In genomic region chr15:92079647-92080255, GRCh38 we compare ENCODE assay signal across 21 cellular contexts.
A peak's percentile ranks its signal among the peaks of the same experiment; 100 is the strongest.
DNase-seq lines count a peak whose midpoint lies in the region; ATAC-seq, FAIRE-seq and TF ChIP-seq lines count a peak whose summit lies in the region.
"Had no signal": no experiment of that assay in that cellular context is flagged by ENCODE, and none has a peak within 500 bp of the region (broad histone marks: within the 10 kb centered on the region; RNA-seq: fewer than 3 reads in every experiment).

No MANE protein-coding gene starts in this region.

- H3K9ac ChIP-seq in HepG2 (ENCODE audit: insufficient read depth, low read depth, low read length): no peak overlapping the region
- H3K9ac ChIP-seq: BLaER1 treated with 17β-estradiol and CSF1 and Interleukin-3, amounts not matched to agents 10 nM and 100 nM; KMS-11 had no signal

- H3K4me3 ChIP-seq in HepG2 (replicated peaks in 1 of 3; ENCODE audit: insufficient read depth in 1 of 3, low read depth in 2 of 3, low read length in 3 of 3): no peak overlapping the region
- H3K4me3 ChIP-seq in right lobe of liver: no peak overlapping the region
- no peak overlapping the region for H3K4me3 ChIP-seq in dorsolateral prefrontal cortex
- H3K4me3 ChIP-seq: BLaER1 treated with 17β-estradiol and CSF1 and Interleukin-3, amounts not matched to agents 10 nM and 100 nM; GM23338 had no signal

- FAIRE-seq in HepG2 (lab: Jason Lieb, UNC): no peak
- FAIRE-seq: A204.1, GM19239 had no signal

- TF ChIP-seq POLR2A in HepG2 (IDR thresholded peaks at IDR 0.05; ENCODE audit: insufficient read depth in 1 of 2, low read depth in 2 of 2, low read length in 2 of 2) (no peak), right lobe of liver (IDR thresholded peaks at IDR 0.05) (no peak)

- TF ChIP-seq RAD21 in HepG2 (CRISPR knock-in tag; IDR thresholded peaks at IDR 0.05): no peak

- no peaks in the 10 kb centered on the region for H3K4me1 ChIP-seq in HepG2 (ENCODE audit: insufficient read depth, low read length)
- peaks cover 0 to 4% (median 0%) of the 10 kb centered on the region in 4 donors for H3K4me1 ChIP-seq in right lobe of liver

- no peaks in the 10 kb centered on the region for H3K79me2 ChIP-seq in HepG2 (ENCODE audit: insufficient read depth, low read length)

- no peak overlapping the region for H2AFZ ChIP-seq in HepG2 (ENCODE audit: low read length)
- H2AFZ ChIP-seq: GM23338 had no signal

- DNase-seq in HepG2 (ENCODE audit: low spot score): no peak
- DNase-seq in right lobe of liver: no peak
- DNase-seq in RPMI8226: peak; percentile 15
- no peak for DNase-seq in dorsolateral prefrontal cortex
- peak in 1 of 49 donors; percentile 19 for DNase-seq in substantia nigra (lab: John Stamatoyannopoulos, UW)
- DNase-seq in NCI-H446 (lab: John Stamatoyannopoulos, UW): no peak
- DNase-seq: CD8-positive, alpha-beta memory T cell; GDM1; HCEC 1CT; NCI-H187; NCI-H774; PC-3; SIG-M5 had no signal

- H3K4me2 ChIP-seq in HepG2 (ENCODE audit: low read depth, low read length): no peak overlapping the region
- H3K4me2 ChIP-seq: BLaER1 treated with 17β-estradiol and CSF1 and Interleukin-3, amounts not matched to agents 10 nM and 100 nM; GM23338; KMS-11 had no signal

- intact Hi-C loops in HepG2 (cut with micrococcal nuclease; ENCODE audit: unreplicated experiment) (loop anchor here (10.0 kb wide), 1 partner anchor 225 kb away; the partner anchor contains the start of gene SLCO3A1), right lobe of liver (cut with DNase I) (loop anchor here (10.0 kb wide), 3 partner anchors 225 to 375 kb away; partner anchors contain the start of gene SLCO3A1 (in 1 of the 2)), dorsolateral prefrontal cortex (cut with DNase I) (loop anchor here (2.0 to 5.0 kb wide), 7 partner anchors 112 to 777 kb away; partner anchors contain the start of gene SLCO3A1 (in 1 of the 2))

- CTCF ChIA-PET in HepG2 (lab: Yijun Ruan, JAX; ENCODE audit: low intra/inter-chr PET ratio, low total read pairs): no interaction called here

- H3K9me3 ChIP-seq in HepG2 (ENCODE audit: low read length) (no peaks in the 10 kb centered on the region), right lobe of liver (no peaks in the 10 kb centered on the region)

- POLR2A ChIA-PET in HepG2 (lab: Yijun Ruan, JAX): no interaction called here

- H3K27me3 ChIP-seq in HepG2 (ENCODE audit: control insufficient read depth in 1 of 2, insufficient read depth in 2 of 2, low read length in 2 of 2) (peaks cover 0 to 10% of the 10 kb centered on the region in 2 experiments; a peak in 3 of 5 replicates), right lobe of liver (no peaks in the 10 kb centered on the region), dorsolateral prefrontal cortex (no peaks in the 10 kb centered on the region)
- H3K27me3 ChIP-seq: BLaER1 treated with 17β-estradiol and CSF1 and Interleukin-3, amounts not matched to agents 10 nM and 100 nM had no signal

- no TSS peak for BruUV-seq in HepG2 (replicated peaks; lab: Mats Ljungman, UMichigan)

- H3K27ac ChIP-seq in HepG2 (ENCODE audit: extremely low read length, insufficient read depth, low read length): no peak overlapping the region
- no peak overlapping the region for H3K27ac ChIP-seq in right lobe of liver
- peak overlapping the region in 32 of 59 donors; percentile 2 to 73 (median 38) for H3K27ac ChIP-seq in dorsolateral prefrontal cortex
- H3K27ac ChIP-seq in substantia nigra (ENCODE audit: low read depth, low read length, poor library complexity, severe bottlenecking): peak overlapping the region; percentile 40
- H3K27ac ChIP-seq: KMS-11, RWPE1 had no signal

- WGBS in HepG2 (ENCODE audit: low lambda C conversion rate): 71% methylated on average over 2 of the region's 10 CpGs
- 87% methylated on average over 3 of the region's 10 CpGs for WGBS in right lobe of liver (ENCODE audit: insufficient coverage, low coverage, low lambda C conversion rate, missing lambda C conversion rate)

- no peak for TF ChIP-seq EP300 in HepG2 (IDR thresholded peaks at IDR 0.05; ENCODE audit: low read depth in 2 of 2, low read length in 2 of 2)
- no peak for TF ChIP-seq EP300 in HepG2 (CRISPR knock-in tag; IDR thresholded peaks at IDR 0.05; ENCODE audit: borderline replicate concordance)

- no peak for TF ChIP-seq CTCF in HepG2 (CRISPR knock-in tag; IDR thresholded peaks at IDR 0.05)
- TF ChIP-seq CTCF in right lobe of liver (IDR thresholded peaks at IDR 0.05): no peak
- peak in 3 of 56 donors; percentile 2 to 32 (median 12) for TF ChIP-seq CTCF in dorsolateral prefrontal cortex (IDR thresholded peaks at IDR 0.05 in 54 of 56, conservative IDR thresholded peaks at IDR 0.05 in 2 of 56; ENCODE audit: low read depth in 1 of 56, partially characterized antibody in 56 of 56)

- ATAC-seq in HepG2 (peak; percentile 38; the same call in 2 of the 3 replicates), right lobe of liver (no peak), GM18868 (IDR thresholded peaks at IDR 0.05; ENCODE audit: unreplicated experiment) (no peak), HG02852 (IDR thresholded peaks at IDR 0.05; ENCODE audit: unreplicated experiment) (no peak)
- ATAC-seq: PC-3 had no signal

- H4K20me1 ChIP-seq in HepG2 (ENCODE audit: insufficient read depth, low read length): no peaks in the 10 kb centered on the region

- H3K36me3 ChIP-seq in HepG2 (replicated peaks in 1 of 2; ENCODE audit: control insufficient read depth in 1 of 2, insufficient read depth in 2 of 2, low read length in 2 of 2) (no peaks in the 10 kb centered on the region), right lobe of liver (no peaks in the 10 kb centered on the region)

- in situ Hi-C loops in HepG2 (cut with HindIII; ENCODE audit: extremely low pct_ligation_motif_present, low pct_unique_long_range_greater_than_20kb): loop anchor here (5.0 to 25.0 kb wide), 2 partner anchors 608 to 777 kb away; no protein-coding TSS in a partner anchor

TF ChIP-seq in HepG2, 621 proteins besides CTCF, POLR2A, EP300 and RAD21:
- TF ChIP-seq FOXK2 (IDR thresholded peaks at IDR 0.05) (no peak), ISX (CRISPR knock-in tag; conservative IDR thresholded peaks at IDR 0.05) (no peak), TOPORS (CRISPR knock-in tag; IDR thresholded peaks at IDR 0.05) (no peak), ZNF879 (CRISPR knock-in tag; IDR thresholded peaks at IDR 0.05) (no peak), SMC3 (IDR thresholded peaks at IDR 0.05; ENCODE audit: low read length) (no peak), MIXL1 (CRISPR knock-in tag; IDR thresholded peaks at IDR 0.05) (no peak), SNRNP70 (IDR thresholded peaks at IDR 0.05; ENCODE audit: low read depth, low read length) (no peak), ZNF101 (CRISPR knock-in tag; IDR thresholded peaks at IDR 0.05; ENCODE audit: borderline replicate concordance, low read depth) (no peak), ZNF296 (CRISPR knock-in tag; conservative IDR thresholded peaks at IDR 0.05) (no peak), ZNF362 (CRISPR knock-in tag; IDR thresholded peaks at IDR 0.05; ENCODE audit: borderline replicate concordance) (no peak), POLR2AphosphoS2 (IDR thresholded peaks at IDR 0.05; ENCODE audit: low read depth, low read length) (no peak)

Comparison
In these comparisons a context has a peak if more than half of its experiments do, and no peak if none do; other contexts are left out.
1. H3K27ac ChIP-seq: peak in dorsolateral prefrontal cortex (32 of 59) and substantia nigra (single experiment); none in HepG2 (single experiment) and right lobe of liver (0 of 3).